ENCODE assay signal across 12 cellular contexts in genomic region chr11:75344186-75344585, GRCh38. TPM values are rescaled to one million over a fixed set of nuclear protein-coding genes. Genes with fewer than 3 reads are reported as not detected.
DNase-seq lines count a peak whose midpoint lies in the region; ATAC-seq lines count a peak whose summit lies in the region.
"Had no signal": no experiment of that assay in that cellular context is flagged by ENCODE, and none has a peak within 500 bp of the region (broad histone marks: within the 10 kb centered on the region; RNA-seq: fewer than 3 reads in every experiment).

No MANE protein-coding gene starts in this region.

- H2AFZ ChIP-seq in mesenchymal stem cell (ENCODE audit: low read depth, low read length), result no peak overlapping the region

- H3K4me2 ChIP-seq in mesenchymal stem cell (ENCODE audit: low read length, poor library complexity, severe bottlenecking), result no peak overlapping the region

- H3K4me1 Mint-ChIP-seq in activated CD4-positive, alpha-beta memory T cell treated with anti-CD3 and anti-CD28 coated beads for 36 hours (ENCODE audit: low read depth), result peaks cover 75% of the 10 kb centered on the region
- peaks cover 56% of the 10 kb centered on the region for H3K4me1 Mint-ChIP-seq in activated CD4-positive, alpha-beta memory T cell treated with anti-CD3 and anti-CD28 coated beads, Interleukin-2, amount 10 ng/mL, durations not matched to agents 7 days and 5 days

- POLR2A ChIA-PET in activated CD4-positive, alpha-beta memory T cell treated with anti-CD3 and anti-CD28 coated beads for 36 hours (lab: Charles Lee), result no interaction called here
- POLR2A ChIA-PET in activated CD4-positive, alpha-beta memory T cell treated with anti-CD3 and anti-CD28 coated beads, Interleukin-2, amount 10 ng/mL, durations not matched to agents 7 days and 5 days (lab: Charles Lee), result no interaction called here

- H4K8ac ChIP-seq in mesenchymal stem cell (ENCODE audit: low read length), result peak overlapping the region; percentile 83

- CTCF ChIA-PET in activated CD4-positive, alpha-beta memory T cell treated with anti-CD3 and anti-CD28 coated beads for 36 hours (lab: Charles Lee), result no interaction called here
- CTCF ChIA-PET in activated CD4-positive, alpha-beta memory T cell treated with anti-CD3 and anti-CD28 coated beads, Interleukin-2, amount 10 ng/mL, durations not matched to agents 7 days and 5 days (lab: Charles Lee), result no interaction called here

- peak overlapping the region in 1 of 2 experiments; percentile 16 for H3K23ac ChIP-seq in mesenchymal stem cell (ENCODE audit: low read length in 2 of 2)

- no peaks in the 10 kb centered on the region for H3K9me3 Mint-ChIP-seq in activated CD4-positive, alpha-beta memory T cell treated with anti-CD3 and anti-CD28 coated beads for 36 hours
- H3K9me3 Mint-ChIP-seq in activated CD4-positive, alpha-beta memory T cell treated with anti-CD3 and anti-CD28 coated beads, Interleukin-2, amount 10 ng/mL, durations not matched to agents 7 days and 5 days, result no peaks in the 10 kb centered on the region

- peaks cover 26% of the 10 kb centered on the region for H3K79me1 ChIP-seq in mesenchymal stem cell (replicated peaks; ENCODE audit: low read length, poor library complexity, severe bottlenecking)

- H2AK5ac ChIP-seq in mesenchymal stem cell (ENCODE audit: low read length, severe bottlenecking), result no peak overlapping the region

- H3K36me3 Mint-ChIP-seq in activated CD4-positive, alpha-beta memory T cell treated with anti-CD3 and anti-CD28 coated beads for 36 hours, result no peaks in the 10 kb centered on the region
- no peaks in the 10 kb centered on the region for H3K36me3 Mint-ChIP-seq in activated CD4-positive, alpha-beta memory T cell treated with anti-CD3 and anti-CD28 coated beads, Interleukin-2, amount 10 ng/mL, durations not matched to agents 7 days and 5 days (ENCODE audit: low read depth)

- H2BK15ac ChIP-seq in mesenchymal stem cell (ENCODE audit: low read depth, poor library complexity, severe bottlenecking), result no peak overlapping the region

- no peak overlapping the region for H2BK120ac ChIP-seq in mesenchymal stem cell (ENCODE audit: low read depth, low read length)

- H3K9ac ChIP-seq in mesenchymal stem cell (ENCODE audit: low read length), result no peak overlapping the region

- intact Hi-C loops in activated CD4-positive, alpha-beta memory T cell treated with anti-CD3 and anti-CD28 coated beads for 36 hours (cut with micrococcal nuclease), result no loop called here

- no peak overlapping the region for H3K4me3 Mint-ChIP-seq in activated CD4-positive, alpha-beta memory T cell treated with anti-CD3 and anti-CD28 coated beads for 36 hours
- no peak overlapping the region for H3K4me3 Mint-ChIP-seq in activated CD4-positive, alpha-beta memory T cell treated with anti-CD3 and anti-CD28 coated beads, Interleukin-2, amount 10 ng/mL, durations not matched to agents 7 days and 5 days

- H4K91ac ChIP-seq in mesenchymal stem cell (ENCODE audit: low read length), result peak overlapping the region; percentile 90

- peaks cover 62% of the 10 kb centered on the region for H3K4me1 ChIP-seq in mesenchymal stem cell (ENCODE audit: control insufficient read depth, insufficient read depth, low read depth, low read length)

- no peaks in the 10 kb centered on the region for H3K27me3 Mint-ChIP-seq in activated CD4-positive, alpha-beta memory T cell treated with anti-CD3 and anti-CD28 coated beads for 36 hours
- no peaks in the 10 kb centered on the region for H3K27me3 Mint-ChIP-seq in activated CD4-positive, alpha-beta memory T cell treated with anti-CD3 and anti-CD28 coated beads, Interleukin-2, amount 10 ng/mL, durations not matched to agents 7 days and 5 days

- DNase-seq in activated CD4-positive, alpha-beta memory T cell treated with anti-CD3 and anti-CD28 coated beads for 36 hours, result no peak
- DNase-seq in activated CD4-positive, alpha-beta memory T cell treated with anti-CD3 and anti-CD28 coated beads, Interleukin-2, amount 10 ng/mL, durations not matched to agents 7 days and 5 days, result no peak
- no peak for DNase-seq in mesenchymal stem cell
- DNase-seq in stimulated activated CD4-positive, alpha-beta T cell treated with anti-CD3 and anti-CD28 coated beads, Interleukin-4, amount 100 ng/mL, for 4 hours, result no peak
- DNase-seq: ACHN, kidney glomerular epithelial cell, NCI-H187 treated with DMSO at 0.1 percent for 48 hours, T1000 had no signal

- no peaks in the 10 kb centered on the region for H3K27me3 ChIP-seq in mesenchymal stem cell (ENCODE audit: control insufficient read depth in 1 of 2, insufficient read depth in 1 of 2, low read length in 2 of 2)

- peak overlapping the region; percentile 29 to 95 for H2BK12ac ChIP-seq in mesenchymal stem cell (ENCODE audit: low read length in 2 of 2)

- peak overlapping the region; percentile 71 to 84 for H3K4ac ChIP-seq in mesenchymal stem cell (ENCODE audit: low read depth in 1 of 2, low read length in 2 of 2)

- no peak overlapping the region for H2BK5ac ChIP-seq in mesenchymal stem cell (ENCODE audit: low read depth, low read length, poor library complexity, severe bottlenecking)

- H3K14ac ChIP-seq in mesenchymal stem cell (ENCODE audit: low read length in 2 of 2), result peak overlapping the region in 1 of 2 experiments; percentile 89

- 92% methylated on average over 3 of the region's 3 CpGs for WGBS in mesenchymal stem cell

- H3K9me3 ChIP-seq in mesenchymal stem cell (ENCODE audit: control insufficient read depth, low read length), result no peaks in the 10 kb centered on the region

- peaks cover 0 to 11% of the 10 kb centered on the region in 2 experiments for H3K36me3 ChIP-seq in mesenchymal stem cell (ENCODE audit: control insufficient read depth in 1 of 2, insufficient read depth in 2 of 2, low read depth in 1 of 2, low read length in 2 of 2)

- H3K27ac ChIP-seq in angular gyrus (ENCODE audit: low read depth, low read length) (peak overlapping the region; percentile 0), mesenchymal stem cell (ENCODE audit: low read length, poor library complexity, severe bottlenecking) (no peak overlapping the region), temporal lobe (ENCODE audit: low read depth, low read length) (peak overlapping the region; percentile 33)

- no peak overlapping the region for H3K4me3 ChIP-seq in mesenchymal stem cell (ENCODE audit: insufficient read depth in 1 of 2, low read depth in 1 of 2, low read length in 2 of 2)

- H3K27ac Mint-ChIP-seq in activated CD4-positive, alpha-beta memory T cell treated with anti-CD3 and anti-CD28 coated beads for 36 hours, result peak overlapping the region; percentile 29
- no peak overlapping the region for H3K27ac Mint-ChIP-seq in activated CD4-positive, alpha-beta memory T cell treated with anti-CD3 and anti-CD28 coated beads, Interleukin-2, amount 10 ng/mL, durations not matched to agents 7 days and 5 days

- H3K18ac ChIP-seq in mesenchymal stem cell (ENCODE audit: low read depth in 1 of 2, low read length in 2 of 2), result peak overlapping the region; percentile 15 to 94

- no peak for ATAC-seq in GM21528 (IDR thresholded peaks at IDR 0.05; ENCODE audit: low FRiP score, unreplicated experiment)
- ATAC-seq in HG02678 (IDR thresholded peaks at IDR 0.05; ENCODE audit: unreplicated experiment), result no peak

RNA-seq across cellular contexts. Expression of gene ARRB1, which starts 7.3 kb away (rescaled TPM):
- total RNA-seq in activated CD4-positive, alpha-beta memory T cell treated with anti-CD3 and anti-CD28 coated beads for 36 hours, result 10 to 100 TPM; 16.3 to 18.8 TPM
- total RNA-seq in activated CD4-positive, alpha-beta memory T cell treated with anti-CD3 and anti-CD28 coated beads, Interleukin-2, amount 10 ng/mL, durations not matched to agents 7 days and 5 days, result 10 to 100 TPM; 13.4 to 19.0 TPM
- polyA plus RNA-seq in mesenchymal stem cell (2013, experiment 1 of 2), result 65.2 TPM
- 64.4 TPM for polyA plus RNA-seq in mesenchymal stem cell (2013, experiment 2 of 2)
- 49.4 TPM for total RNA-seq in temporal lobe

RNA-seq across cellular contexts. Expression of gene RPS3, which starts 55.1 kb away (rescaled TPM):
- total RNA-seq in activated CD4-positive, alpha-beta memory T cell treated with anti-CD3 and anti-CD28 coated beads for 36 hours, result 1,000 to 10,000 TPM; 4,423 to 4,525 TPM
- 1,000 to 10,000 TPM; 2,828 to 2,853 TPM for total RNA-seq in activated CD4-positive, alpha-beta memory T cell treated with anti-CD3 and anti-CD28 coated beads, Interleukin-2, amount 10 ng/mL, durations not matched to agents 7 days and 5 days
- 4,029 TPM for polyA plus RNA-seq in mesenchymal stem cell (2013, experiment 1 of 2)
- polyA plus RNA-seq in mesenchymal stem cell (2013, experiment 2 of 2), result 4,151 TPM
- 533 TPM for total RNA-seq in temporal lobe
